Comparison of ENCODE assay signal across 30 cellular contexts in the genomic region with DNA sequence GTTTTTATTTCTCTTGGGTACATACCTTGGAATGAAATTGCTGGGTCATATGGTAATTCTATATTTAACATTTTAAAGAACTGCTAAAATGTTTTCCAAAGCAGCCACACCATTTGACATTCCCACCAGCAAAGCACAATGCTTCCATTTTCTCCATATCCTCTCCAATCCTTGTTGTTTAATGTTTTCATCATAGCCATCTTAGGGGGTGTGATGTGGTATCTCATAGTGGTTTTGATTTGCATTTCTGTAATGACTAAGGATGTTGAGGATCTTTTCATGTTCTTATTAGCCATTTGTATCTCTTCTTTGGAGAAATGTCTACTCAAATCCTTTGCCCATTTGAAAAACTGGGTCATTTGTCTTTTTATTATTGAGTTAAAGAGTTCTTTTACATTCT.
"Had no signal": no experiment of that assay in that cellular context is flagged by ENCODE, and none has a peak within 500 bp of the region (broad histone marks: within the 10 kb centered on the region; RNA-seq: fewer than 3 reads in every experiment).

No MANE protein-coding gene starts in this region.

- H3K36me3 Mint-ChIP-seq: activated naive CD4-positive, alpha-beta T cell treated with anti-CD3 and anti-CD28 coated beads, Interleukin-2, amount 50 U/mL, for 24 hours had no signal

- H3K4me3 ChIP-seq: coronary artery, dorsolateral prefrontal cortex, esophagus squamous epithelium had no signal

- ATAC-seq: activated CD4-positive, CD25-positive, alpha-beta regulatory T cell treated with anti-CD3 and anti-CD28 coated beads, Interleukin-2, amount 50 U/mL, for 24 hours; T-helper 17 cell had no signal

- H3K27me3 Mint-ChIP-seq: activated B cell treated with CpG ODN at 0.5 μM for 24 hours; activated naive CD4-positive, alpha-beta T cell treated with anti-CD3 and anti-CD28 coated beads, Interleukin-2, amount 50 U/mL, for 24 hours; central memory CD8-positive, alpha-beta T cell; dendritic cell treated with granulocyte-macrophage colony-stimulating factor and Interleukin-4, amounts not matched to agents 40 ng/mL and 50 ng/mL, for 4 days; T-helper 17 cell had no signal

- H3K27ac Mint-ChIP-seq: activated B cell treated with CpG ODN at 0.5 μM for 24 hours; activated CD4-positive, alpha-beta memory T cell treated with anti-CD3 and anti-CD28 coated beads, Interleukin-2, amount 10 ng/mL, durations not matched to agents 7 days and 5 days; activated naive CD4-positive, alpha-beta T cell treated with anti-CD3 and anti-CD28 coated beads for 36 hours; activated naive CD4-positive, alpha-beta T cell treated with anti-CD3 and anti-CD28 coated beads, Interleukin-2, amount 50 U/mL, for 24 hours; activated T-helper 1 cell treated with anti-CD3 and anti-CD28 coated beads, Interleukin-12 subunit alpha, Interleukin-12 subunit beta, Interleukin-2, Interleukin-4 antibody, amounts not matched to agents 30 ng/mL and 10 ng/mL and 1 ng/mL, durations not matched to agents 14 hours and 24 hours and 36 hours; activated T-helper 2 cell treated with anti-CD3 and anti-CD28 coated beads, Interferon-gamma antibody, Interleukin-2, Interleukin-4, amounts not matched to agents 10 μg/mL and 5 μg/mL and 100 μg/mL, durations not matched to agents 14 hours and 24 hours and 36 hours; dendritic cell treated with granulocyte-macrophage colony-stimulating factor and Interleukin-4, amounts not matched to agents 40 ng/mL and 50 ng/mL, for 4 days; T-helper 17 cell; T-helper 2 cell treated with Interferon-gamma antibody and Interleukin-4, amounts not matched to agents 5 μg/mL and 100 μg/mL, for 36 hours had no signal

- H3K9me3 ChIP-seq: esophagus squamous epithelium had no signal

- H3K4me1 ChIP-seq: esophagus squamous epithelium had no signal

- H3K27ac ChIP-seq: brain microvascular endothelial cell, coronary artery, dorsolateral prefrontal cortex, epithelial cell of prostate, esophagus squamous epithelium, WERI-Rb-1 had no signal

- H3K9me3 Mint-ChIP-seq: activated B cell treated with CpG ODN at 0.5 μM for 24 hours; activated CD4-positive, alpha-beta memory T cell treated with anti-CD3 and anti-CD28 coated beads, Interleukin-2, amount 10 ng/mL, durations not matched to agents 7 days and 5 days; activated naive CD4-positive, alpha-beta T cell treated with anti-CD3 and anti-CD28 coated beads for 36 hours; activated naive CD4-positive, alpha-beta T cell treated with anti-CD3 and anti-CD28 coated beads, Interleukin-2, amount 50 U/mL, for 24 hours; activated T-helper 1 cell treated with anti-CD3 and anti-CD28 coated beads, Interleukin-12 subunit alpha, Interleukin-12 subunit beta, Interleukin-2, Interleukin-4 antibody, amounts not matched to agents 30 ng/mL and 10 ng/mL and 1 ng/mL, durations not matched to agents 14 hours and 24 hours and 36 hours; activated T-helper 2 cell treated with anti-CD3 and anti-CD28 coated beads, Interferon-gamma antibody, Interleukin-2, Interleukin-4, amounts not matched to agents 10 μg/mL and 5 μg/mL and 100 μg/mL, durations not matched to agents 14 hours and 24 hours and 36 hours; central memory CD8-positive, alpha-beta T cell; dendritic cell treated with granulocyte-macrophage colony-stimulating factor and Interleukin-4, amounts not matched to agents 40 ng/mL and 50 ng/mL, for 4 days; T-helper 2 cell treated with Interferon-gamma antibody and Interleukin-4, amounts not matched to agents 5 μg/mL and 100 μg/mL, for 36 hours had no signal

- H3K27me3 ChIP-seq: brain microvascular endothelial cell, dorsolateral prefrontal cortex, esophagus squamous epithelium had no signal

- H3K36me3 ChIP-seq: brain microvascular endothelial cell, esophagus squamous epithelium, WERI-Rb-1 had no signal

- H3K4me1 Mint-ChIP-seq: activated B cell treated with CpG ODN at 0.5 μM for 24 hours; central memory CD8-positive, alpha-beta T cell had no signal

- DNase-seq: activated B cell treated with CpG ODN at 0.5 μM for 24 hours; activated CD4-positive, alpha-beta memory T cell treated with anti-CD3 and anti-CD28 coated beads, Interleukin-2, amount 10 ng/mL, durations not matched to agents 7 days and 5 days; activated CD4-positive, alpha-beta T cell treated with anti-CD3 and anti-CD28 coated beads for 48 hours; activated CD4-positive, alpha-beta T cell treated with anti-CD3 and anti-CD28 coated beads, Interleukin-2, amount 50 U/mL, for 4 hours; activated CD8-positive, alpha-beta memory T cell treated with anti-CD3 and anti-CD28 coated beads, Interleukin-2, amount 10 ng/mL, durations not matched to agents 7 days and 5 days; activated CD8-positive, alpha-beta memory T cell treated with anti-CD3 and anti-CD28 coated beads, Interleukin-2, amount 50 U/mL, for 4 hours; activated effector memory CD4-positive, alpha-beta T cell treated with anti-CD3 and anti-CD28 coated beads, Interleukin-2, amount 50 U/mL, for 16 hours; activated naive CD4-positive, alpha-beta T cell treated with anti-CD3 and anti-CD28 coated beads for 36 hours; activated T-cell treated with anti-CD3 and anti-CD28 coated beads, Interleukin-2, amount 50 U/mL, for 1 hour; activated T-cell treated with anti-CD3 and anti-CD28 coated beads, Interleukin-2, amount 50 U/mL, for 48 hours; amniotic stem cell; anterior cingulate cortex; brain microvascular endothelial cell; dorsolateral prefrontal cortex; effector memory CD4-positive, alpha-beta T cell; esophagus squamous epithelium; head of caudate nucleus; T-helper 1 cell; T-helper 17 cell; T1000; WERI-Rb-1 had no signal

- H3K4me3 Mint-ChIP-seq: activated B cell treated with CpG ODN at 0.5 μM for 24 hours; activated CD4-positive, alpha-beta memory T cell treated with anti-CD3 and anti-CD28 coated beads, Interleukin-2, amount 10 ng/mL, durations not matched to agents 7 days and 5 days; activated CD8-positive, alpha-beta memory T cell treated with anti-CD3 and anti-CD28 coated beads, Interleukin-2, amount 10 ng/mL, durations not matched to agents 7 days and 5 days; activated naive CD4-positive, alpha-beta T cell treated with anti-CD3 and anti-CD28 coated beads for 36 hours; activated naive CD4-positive, alpha-beta T cell treated with anti-CD3 and anti-CD28 coated beads, Interleukin-2, amount 50 U/mL, for 24 hours; activated T-helper 1 cell treated with anti-CD3 and anti-CD28 coated beads, Interleukin-12 subunit alpha, Interleukin-12 subunit beta, Interleukin-2, Interleukin-4 antibody, amounts not matched to agents 30 ng/mL and 10 ng/mL and 1 ng/mL, durations not matched to agents 14 hours and 24 hours and 36 hours; central memory CD8-positive, alpha-beta T cell; dendritic cell treated with granulocyte-macrophage colony-stimulating factor and Interleukin-4, amounts not matched to agents 40 ng/mL and 50 ng/mL, for 4 days; T-helper 17 cell; T-helper 2 cell treated with Interferon-gamma antibody and Interleukin-4, amounts not matched to agents 5 μg/mL and 100 μg/mL, for 36 hours had no signal
